ENCODE assay signal across 21 cellular contexts in genomic region chrX:112784692-112785091, GRCh38. TPM values are rescaled to one million over a fixed set of nuclear protein-coding genes. Genes with fewer than 3 reads are reported as not detected.
DNase-seq lines count a peak whose midpoint lies in the region; ATAC-seq and TF ChIP-seq lines count a peak whose summit lies in the region.
"Had no signal": no experiment of that assay in that cellular context is flagged by ENCODE, and none has a peak within 500 bp of the region (broad histone marks: within the 10 kb centered on the region; RNA-seq: fewer than 3 reads in every experiment).

No MANE protein-coding gene starts in this region.

- no peaks in the 10 kb centered on the region for H3K27me3 ChIP-seq in ovary

- H3K36me3 Mint-ChIP-seq in CD14-positive monocyte, result no peaks in the 10 kb centered on the region

- no peak overlapping the region for H3K4me3 ChIP-seq in ovary
- H3K4me3 ChIP-seq: BLaER1, GM12878 had no signal

- TF ChIP-seq POLR2A in ovary (IDR thresholded peaks at IDR 0.05), result no peak

- intact Hi-C loops in CD14-positive monocyte (cut with micrococcal nuclease) (no loop called here), ovary (cut with DNase I) (no loop called here)

- ATAC-seq in GM18517 (IDR thresholded peaks at IDR 0.05; ENCODE audit: unreplicated experiment), result no peak
- ATAC-seq: GM12878, Panc1 had no signal

- DNase-seq in amygdala (lab: John Stamatoyannopoulos, UW) (peak in 29 of 56 donors; percentile 1 to 47 (median 16)), globus pallidus (ENCODE audit: low spot score) (peak; percentile 35), nucleus accumbens (lab: John Stamatoyannopoulos, UW) (peak in 32 of 56 donors; percentile 1 to 72 (median 9)), CD14-positive monocyte (ENCODE audit: low spot score) (no peak), NCI-H774 (lab: John Stamatoyannopoulos, UW) (no peak), ovary (no peak)
- DNase-seq: CD4-positive, alpha-beta T cell; HCEC 1CT; Karpas-422; NCI-H1092; NCI-H1436; NCI-H1930; NCI-H446; NCI-H526; SHP77 had no signal

- WGBS in ovary, 3 donors, result 73 to 82% (median 81%) methylated on average over 3 of the region's 3 CpGs

- no peak for TF ChIP-seq CTCF in 22Rv1 (IDR thresholded peaks at IDR 0.05)
- no peak for TF ChIP-seq CTCF in CD14-positive monocyte (IDR thresholded peaks at IDR 0.05)
- TF ChIP-seq CTCF in ovary (IDR thresholded peaks at IDR 0.05), result no peak

- H3K4me1 ChIP-seq in ovary (ENCODE audit: insufficient read depth), result no peaks in the 10 kb centered on the region
- H3K4me1 ChIP-seq: BLaER1 had no signal

- peaks cover 0 to 3% (median 0%) of the 10 kb centered on the region in 7 donors for H3K9me3 Mint-ChIP-seq in CD14-positive monocyte
- H3K9me3 Mint-ChIP-seq: CD4-positive, alpha-beta T cell had no signal

- no peak overlapping the region for H3K27ac Mint-ChIP-seq in CD14-positive monocyte
- H3K27ac Mint-ChIP-seq: CD4-positive, alpha-beta T cell had no signal

- peaks cover 0 to 2% (median 0%) of the 10 kb centered on the region in 3 donors for H3K27me3 Mint-ChIP-seq in CD14-positive monocyte (ENCODE audit: low read depth in 3 of 3)
- H3K27me3 Mint-ChIP-seq: CD4-positive, alpha-beta T cell had no signal

- H3K4me3 Mint-ChIP-seq in CD14-positive monocyte, result no peak overlapping the region
- H3K4me3 Mint-ChIP-seq: CD4-positive, alpha-beta T cell had no signal

- H3K36me3 ChIP-seq in ovary, result no peaks in the 10 kb centered on the region

- no peak for TF ChIP-seq EP300 in ovary (IDR thresholded peaks at IDR 0.05)

- H3K4me1 Mint-ChIP-seq in CD14-positive monocyte, result peaks cover 7% of the 10 kb centered on the region

- peak overlapping the region; percentile 48 for H3K27ac ChIP-seq in 22Rv1
- no peak overlapping the region for H3K27ac ChIP-seq in ovary
- H3K27ac ChIP-seq: BLaER1, RWPE1 had no signal

- no peaks in the 10 kb centered on the region for H3K9me3 ChIP-seq in ovary
- H3K9me3 ChIP-seq: BLaER1 had no signal

RNA-seq across cellular contexts. Expression of gene AMOT, which starts 55.9 kb away (rescaled TPM):
- under 1 TPM in 1 of 2 donors, not detected in 1; 0.04 TPM for polyA plus RNA-seq in CD14-positive monocyte
- total RNA-seq in ovary, result 10 to 100 TPM in 6 of 7 donors, 1 to 10 TPM in 1; 4.4 to 38.5 (median 17.8) TPM
- 10 to 100 TPM in 1 of 2 donors, 1 to 10 TPM in 1; 3.2 to 13.1 TPM for polyA plus RNA-seq in ovary

Comparison
In these comparisons a context has a peak if more than half of its experiments do, and no peak if none do; other contexts are left out.
1. DNase-seq: peak in amygdala (29 of 56), globus pallidus (single experiment) and nucleus accumbens (32 of 56); none in CD14-positive monocyte (single experiment), NCI-H774 (single experiment) and ovary (0 of 5).